25 cellular contexts compared by ENCODE assay signal in the genomic region with DNA sequence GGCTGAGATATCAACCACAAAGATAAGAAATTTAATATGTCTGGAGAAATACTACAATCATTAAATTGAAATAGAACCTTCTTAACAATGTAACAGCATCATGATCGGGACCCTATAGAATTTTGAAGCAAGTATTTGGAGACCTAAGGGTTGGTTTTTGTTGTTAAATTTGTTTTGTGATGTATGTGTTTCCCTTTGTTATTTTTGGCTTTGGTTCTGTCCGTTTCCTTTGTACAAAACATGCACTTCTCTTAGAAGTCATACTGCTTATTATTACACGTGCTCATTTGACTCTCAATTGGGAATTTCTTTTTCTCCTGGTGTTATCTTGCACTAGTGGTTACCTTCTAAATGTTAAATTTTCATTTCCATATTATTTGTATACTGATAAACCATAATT. TPM values are rescaled to one million over a fixed set of nuclear protein-coding genes. Genes with fewer than 3 reads are reported as not detected.
"Had no signal": no experiment of that assay in that cellular context is flagged by ENCODE, and none has a peak within 500 bp of the region (broad histone marks: within the 10 kb centered on the region; RNA-seq: fewer than 3 reads in every experiment).

No MANE protein-coding gene starts in this region.

- H3K36me3 ChIP-seq: breast epithelium, spleen, upper lobe of right lung had no signal

- ATAC-seq: activated CD4-positive, CD25-positive, alpha-beta regulatory T cell treated with anti-CD3 and anti-CD28 coated beads, Interleukin-2, amount 50 U/mL, for 24 hours; activated CD8-positive, alpha-beta memory T cell treated with anti-CD3 and anti-CD28 coated beads, Interleukin-2, amount 10 ng/mL, durations not matched to agents 7 days and 5 days; activated CD8-positive, alpha-beta T cell treated with anti-CD3 and anti-CD28 coated beads for 36 hours; activated naive CD8-positive, alpha-beta T cell treated with anti-CD3 and anti-CD28 coated beads, Interleukin-2, amount 50 U/mL, for 24 hours; foreskin keratinocyte; SK-N-SH treated with all-trans-retinoic acid at 6 μM for 48 hours; upper lobe of right lung had no signal

- DNase-seq: activated CD4-positive, alpha-beta T cell treated with anti-CD3 and anti-CD28 coated beads, Interleukin-2, amount 10 ng/mL, durations not matched to agents 7 days and 5 days; activated CD8-positive, alpha-beta memory T cell treated with anti-CD3 and anti-CD28 coated beads, Interleukin-2, amount 10 ng/mL, durations not matched to agents 7 days and 5 days; activated CD8-positive, alpha-beta T cell treated with anti-CD3 and anti-CD28 coated beads for 36 hours; activated gamma-delta T cell; activated naive CD4-positive, alpha-beta T cell treated with anti-CD3 and anti-CD28 coated beads, Interleukin-2, amount 50 U/mL, for 16 hours; activated naive CD8-positive, alpha-beta T cell treated with anti-CD3 and anti-CD28 coated beads, Interleukin-2, amount 50 U/mL, for 24 hours; activated T-cell treated with anti-CD3 and anti-CD28 coated beads for 4 hours; cerebellar nuclear complex; cortex of kidney; effector CD8-positive, alpha-beta T cell; foreskin keratinocyte; glutamatergic neuron; hypothalamus; mesenchymal stem cell; nephron progenitor cell; retina; spleen; stimulated activated CD4-positive, alpha-beta T cell treated with anti-CD3 and anti-CD28 coated beads, Interleukin-4, amount 100 ng/mL, for 1 hour; stimulated activated naive CD4-positive, alpha-beta T cell; upper lobe of right lung had no signal

- H3K27ac ChIP-seq: breast epithelium, foreskin keratinocyte, parathyroid adenoma, spleen, upper lobe of right lung, VCaP had no signal

- H3K27me3 ChIP-seq: breast epithelium, foreskin keratinocyte, spleen, upper lobe of right lung had no signal

- H3K9me3 ChIP-seq: breast epithelium, spleen, upper lobe of right lung had no signal

- H3K4me3 ChIP-seq: breast epithelium, spleen, upper lobe of right lung had no signal

- H3K4me1 ChIP-seq: breast epithelium, foreskin keratinocyte, parathyroid adenoma, upper lobe of right lung had no signal

RNA-seq across cellular contexts. Expression of a gene that starts 4.0 kb away (rescaled TPM):
- total RNA-seq: activated CD4-positive, alpha-beta T cell treated with anti-CD3 and anti-CD28 coated beads, Interleukin-2, amount 10 ng/mL, durations not matched to agents 7 days and 5 days; activated CD8-positive, alpha-beta memory T cell treated with anti-CD3 and anti-CD28 coated beads, Interleukin-2, amount 10 ng/mL, durations not matched to agents 7 days and 5 days; activated CD8-positive, alpha-beta T cell treated with anti-CD3 and anti-CD28 coated beads for 36 hours; foreskin keratinocyte had no signal
- polyA plus RNA-seq: foreskin keratinocyte had no signal
